ENCODE assay signal across 10 cellular contexts in genomic region chr2:175880-176800, GRCh38.
A peak's percentile ranks its signal among the peaks of the same experiment; 100 is the strongest.
DNase-seq lines count a peak whose midpoint lies in the region; ATAC-seq and TF ChIP-seq lines count a peak whose summit lies in the region.
"Had no signal": no experiment of that assay in that cellular context is flagged by ENCODE, and none has a peak within 500 bp of the region (broad histone marks: within the 10 kb centered on the region; RNA-seq: fewer than 3 reads in every experiment).

No MANE protein-coding gene starts in this region.

- peak; percentile 48 for DNase-seq in activated CD4-positive, alpha-beta T cell treated with anti-CD3 and anti-CD28 coated beads for 48 hours
- peak in 1 of 2 donors; percentile 43 for DNase-seq in central memory CD8-positive, alpha-beta T cell (ENCODE audit: low spot score in 2 of 2)
- peak; percentile 17 to 21 for DNase-seq in stimulated activated CD8-positive, alpha-beta memory T cell treated with anti-CD3 and anti-CD28 coated beads, Interleukin-2, amount 100 ng/mL, for 1 hour (ENCODE audit: low read depth in 2 of 2)
- DNase-seq in endothelial cell (ENCODE audit: low spot score) (no peak), glomerular visceral epithelial cell (ENCODE audit: extremely low spot score) (no peak), Right ventricle myocardium inferior (ENCODE audit: missing footprints) (no peak)
- DNase-seq: NCI-H1694, upper lobe of left lung had no signal

- intact Hi-C loops in Right ventricle myocardium inferior (cut with DNase I) = loop anchor here (2.0 kb wide), 1 partner anchor 461 kb away; no protein-coding TSS in a partner anchor

- H3K27ac Mint-ChIP-seq in central memory CD8-positive, alpha-beta T cell (ENCODE audit: low read depth) = no peak overlapping the region
- no peak overlapping the region for H3K27ac Mint-ChIP-seq in endothelial cell (ENCODE audit: unreplicated experiment)

- H3K4me3 Mint-ChIP-seq in central memory CD8-positive, alpha-beta T cell = peak overlapping the region; percentile 30
- no peak overlapping the region for H3K4me3 Mint-ChIP-seq in endothelial cell (ENCODE audit: unreplicated experiment)

- no peaks in the 10 kb centered on the region for H3K36me3 Mint-ChIP-seq in central memory CD8-positive, alpha-beta T cell (ENCODE audit: insufficient read depth)
- H3K36me3 Mint-ChIP-seq in endothelial cell (ENCODE audit: low read depth, unreplicated experiment) = peaks cover 3% of the 10 kb centered on the region

- no peaks in the 10 kb centered on the region for H3K27me3 Mint-ChIP-seq in central memory CD8-positive, alpha-beta T cell
- H3K27me3 Mint-ChIP-seq in endothelial cell (ENCODE audit: unreplicated experiment) = no peaks in the 10 kb centered on the region

- no peaks in the 10 kb centered on the region for H3K9me3 Mint-ChIP-seq in central memory CD8-positive, alpha-beta T cell
- H3K9me3 Mint-ChIP-seq in endothelial cell (ENCODE audit: unreplicated experiment) = peaks cover 4% of the 10 kb centered on the region

- peaks cover 32% of the 10 kb centered on the region for H3K4me1 Mint-ChIP-seq in central memory CD8-positive, alpha-beta T cell
- no peaks in the 10 kb centered on the region for H3K4me1 Mint-ChIP-seq in endothelial cell (ENCODE audit: unreplicated experiment)

- ATAC-seq in HG02759 (IDR thresholded peaks at IDR 0.05; ENCODE audit: unreplicated experiment) (peak; percentile 52), Right ventricle myocardium inferior (no peak), GM21529 (IDR thresholded peaks at IDR 0.05; ENCODE audit: unreplicated experiment) (no peak)
- peak; percentile 98 for ATAC-seq in central memory CD8-positive, alpha-beta T cell (replicated peaks; ENCODE audit: extremely low read depth, poor library complexity, severe bottlenecking)

- no peak for TF ChIP-seq CTCF in endothelial cell (IDR thresholded peaks at IDR 0.05; ENCODE audit: unreplicated experiment)

Comparison
In these comparisons a context has a peak if more than half of its experiments do, and no peak if none do; other contexts are left out.
1. ATAC-seq: peak in HG02759 (single experiment) and central memory CD8-positive, alpha-beta T cell (single experiment); none in Right ventricle myocardium inferior (single experiment) and GM21529 (single experiment).
2. DNase-seq: peak in activated CD4-positive, alpha-beta T cell treated with anti-CD3 and anti-CD28 coated beads for 48 hours (single experiment) and stimulated activated CD8-positive, alpha-beta memory T cell treated with anti-CD3 and anti-CD28 coated beads, Interleukin-2, amount 100 ng/mL, for 1 hour (2 of 2); none in endothelial cell (single experiment), glomerular visceral epithelial cell (single experiment) and Right ventricle myocardium inferior (single experiment).